Comparison of ENCODE assay signal across 16 cellular contexts in genomic region chr6:45073771-45074170, GRCh38.
DNase-seq lines count a peak whose midpoint lies in the region; ATAC-seq and TF ChIP-seq lines count a peak whose summit lies in the region.
"Had no signal": no experiment of that assay in that cellular context is flagged by ENCODE, and none has a peak within 500 bp of the region (broad histone marks: within the 10 kb centered on the region; RNA-seq: fewer than 3 reads in every experiment).

No MANE protein-coding gene starts in this region.

- POLR2A ChIA-PET in MCF 10A (lab: Yijun Ruan, JAX), result interaction anchor here (0.9 to 1.7 kb wide), 2 partner anchors 9 to 22 kb away, joined by 3 to 7 read pairs; no protein-coding TSS in a partner anchor

- H3K27ac Mint-ChIP-seq in MCF 10A (ENCODE audit: low read depth, unreplicated experiment), result peak overlapping the region; percentile 89
- no peak overlapping the region for H3K27ac Mint-ChIP-seq in stimulated activated memory B cell treated with anti-CD40 and anti-IgM and Interleukin-4, amounts not matched to agents 10 μg/mL and 1 μg/mL and 100 μg/mL, for 72 hours
- H3K27ac Mint-ChIP-seq: B cell; CD4-positive, alpha-beta T cell had no signal

- H3K27me3 ChIP-seq in breast epithelium, result no peaks in the 10 kb centered on the region
- H3K27me3 ChIP-seq in adipocyte (replicated peaks; ENCODE audit: control insufficient read depth, insufficient read depth, low read length), result no peaks in the 10 kb centered on the region
- H3K27me3 ChIP-seq in foreskin keratinocyte, result no peaks in the 10 kb centered on the region
- H3K27me3 ChIP-seq in Karpas-422 (ENCODE audit: low read length), result no peaks in the 10 kb centered on the region; the same call in 1 of the 2 replicates

- intact Hi-C loops in MCF 10A (cut with micrococcal nuclease) (loop anchor here (10.0 kb wide), 1 partner anchor 301 kb away; the partner anchor contains the start of gene SUPT3H), breast epithelium (cut with DNase I; ENCODE audit: low total_unique reads) (no loop called here)

- H3K4me1 Mint-ChIP-seq in MCF 10A (ENCODE audit: insufficient read depth, unreplicated experiment), result peaks cover 26% of the 10 kb centered on the region
- H3K4me1 Mint-ChIP-seq in stimulated activated memory B cell treated with anti-CD40 and anti-IgM and Interleukin-4, amounts not matched to agents 10 μg/mL and 1 μg/mL and 100 μg/mL, for 72 hours, result peaks cover 6% of the 10 kb centered on the region

- no peaks in the 10 kb centered on the region for H3K9me2 ChIP-seq in Karpas-422 (replicated peaks; ENCODE audit: insufficient read depth, low read length)

- DNase-seq in MCF 10A (ENCODE audit: unreplicated experiment) (no peak), breast epithelium (ENCODE audit: low spot score in 2 of 2) (no peak), adipocyte (ENCODE audit: low read depth) (no peak), foreskin keratinocyte (peak in 1 of 2 donors; percentile 50), Karpas-422 (no peak)
- DNase-seq: Calu3; CD4-positive, alpha-beta T cell; HCEC 1CT; NCI-H1092; NCI-H1694 treated with DMSO at 0.1 percent for 48 hours; NCI-H69 had no signal

- BruUV-seq in MCF 10A (replicated peaks; lab: Mats Ljungman, UMichigan), result no TSS peak

- no peaks in the 10 kb centered on the region for H4K20me1 ChIP-seq in Karpas-422 (ENCODE audit: insufficient read depth, low read depth, low read length)

- H3K4me1 ChIP-seq in breast epithelium (no peaks in the 10 kb centered on the region), adipocyte (ENCODE audit: control insufficient read depth, insufficient read depth, low read length) (peaks cover 48% of the 10 kb centered on the region), foreskin keratinocyte (peaks cover 23% of the 10 kb centered on the region), Karpas-422 (ENCODE audit: low read length) (no peaks in the 10 kb centered on the region)

- H3K36me3 Mint-ChIP-seq in MCF 10A (ENCODE audit: insufficient read depth, unreplicated experiment), result no peaks in the 10 kb centered on the region
- peaks cover 24% of the 10 kb centered on the region for H3K36me3 Mint-ChIP-seq in stimulated activated memory B cell treated with anti-CD40 and anti-IgM and Interleukin-4, amounts not matched to agents 10 μg/mL and 1 μg/mL and 100 μg/mL, for 72 hours

- H3K9me3 Mint-ChIP-seq in MCF 10A (ENCODE audit: unreplicated experiment), result peaks cover 17% of the 10 kb centered on the region
- H3K9me3 Mint-ChIP-seq in stimulated activated memory B cell treated with anti-CD40 and anti-IgM and Interleukin-4, amounts not matched to agents 10 μg/mL and 1 μg/mL and 100 μg/mL, for 72 hours, result peaks cover 7% of the 10 kb centered on the region

- CTCF ChIA-PET in MCF 10A (lab: Yijun Ruan, JAX), result interaction anchor here (1.1 to 1.7 kb wide), 2 partner anchors 418 to 641 kb away, joined by 4 to 7 read pairs; no protein-coding TSS in a partner anchor

- H3K4me3 Mint-ChIP-seq in MCF 10A (ENCODE audit: unreplicated experiment), result no peak overlapping the region
- no peak overlapping the region for H3K4me3 Mint-ChIP-seq in stimulated activated memory B cell treated with anti-CD40 and anti-IgM and Interleukin-4, amounts not matched to agents 10 μg/mL and 1 μg/mL and 100 μg/mL, for 72 hours
- H3K4me3 Mint-ChIP-seq: B cell; CD4-positive, alpha-beta T cell had no signal

- H3K9me3 ChIP-seq in breast epithelium, result peaks cover 3 to 11% of the 10 kb centered on the region in 2 donors
- peaks cover 9% of the 10 kb centered on the region for H3K9me3 ChIP-seq in adipocyte (ENCODE audit: control insufficient read depth, low read length)
- no peaks in the 10 kb centered on the region for H3K9me3 ChIP-seq in Karpas-422 (ENCODE audit: low read length)

- H3K79me2 ChIP-seq in Karpas-422 (ENCODE audit: low read length), result no peaks in the 10 kb centered on the region

- no peaks in the 10 kb centered on the region for H3K27me3 Mint-ChIP-seq in MCF 10A (ENCODE audit: insufficient read depth, unreplicated experiment)
- H3K27me3 Mint-ChIP-seq in stimulated activated memory B cell treated with anti-CD40 and anti-IgM and Interleukin-4, amounts not matched to agents 10 μg/mL and 1 μg/mL and 100 μg/mL, for 72 hours, result no peaks in the 10 kb centered on the region
- H3K27me3 Mint-ChIP-seq: B cell; CD4-positive, alpha-beta T cell had no signal

- H3K4me3 ChIP-seq in breast epithelium (no peak overlapping the region), adipocyte (ENCODE audit: low read length) (no peak overlapping the region), Karpas-422 (ENCODE audit: low read length) (no peak overlapping the region)
- H3K4me3 ChIP-seq: K562 had no signal

- no peak for ATAC-seq in foreskin keratinocyte
- ATAC-seq in stimulated activated memory B cell treated with anti-CD40 and anti-IgM and Interleukin-4, amounts not matched to agents 10 μg/mL and 1 μg/mL and 100 μg/mL, for 72 hours, result no peak
- no peak for ATAC-seq in HG02840 (IDR thresholded peaks at IDR 0.05; ENCODE audit: low FRiP score, unreplicated experiment)
- ATAC-seq: K562 had no signal

- H3K9ac ChIP-seq in adipocyte (ENCODE audit: low read length) (peak overlapping the region; percentile 78), Karpas-422 (ENCODE audit: low read length) (no peak overlapping the region)

- H3K36me3 ChIP-seq in breast epithelium (no peaks in the 10 kb centered on the region), adipocyte (ENCODE audit: control insufficient read depth, insufficient read depth, low read length, severe bottlenecking) (no peaks in the 10 kb centered on the region), Karpas-422 (ENCODE audit: insufficient read depth, low read length) (no peaks in the 10 kb centered on the region)

- H2AFZ ChIP-seq in Karpas-422 (ENCODE audit: low read length), result no peak overlapping the region

- H3K4me2 ChIP-seq in Karpas-422 (ENCODE audit: low read depth, low read length, poor library complexity, severe bottlenecking), result no peak overlapping the region

- TF ChIP-seq POLR2A in breast epithelium (IDR thresholded peaks at IDR 0.05), result no peak

- no peak overlapping the region for H3K27ac ChIP-seq in breast epithelium
- H3K27ac ChIP-seq in foreskin keratinocyte, result peak overlapping the region; percentile 93
- no peak overlapping the region for H3K27ac ChIP-seq in Karpas-422 (ENCODE audit: low read length)
- H3K27ac ChIP-seq: RWPE1 had no signal

- TF ChIP-seq CTCF in MCF 10A (IDR thresholded peaks at IDR 0.05; ENCODE audit: unreplicated experiment) (no peak), breast epithelium (IDR thresholded peaks at IDR 0.05) (no peak), foreskin keratinocyte (conservative IDR thresholded peaks at IDR 0.05) (no peak)
